ENCODE assay signal across 38 cellular contexts in the genomic region with DNA sequence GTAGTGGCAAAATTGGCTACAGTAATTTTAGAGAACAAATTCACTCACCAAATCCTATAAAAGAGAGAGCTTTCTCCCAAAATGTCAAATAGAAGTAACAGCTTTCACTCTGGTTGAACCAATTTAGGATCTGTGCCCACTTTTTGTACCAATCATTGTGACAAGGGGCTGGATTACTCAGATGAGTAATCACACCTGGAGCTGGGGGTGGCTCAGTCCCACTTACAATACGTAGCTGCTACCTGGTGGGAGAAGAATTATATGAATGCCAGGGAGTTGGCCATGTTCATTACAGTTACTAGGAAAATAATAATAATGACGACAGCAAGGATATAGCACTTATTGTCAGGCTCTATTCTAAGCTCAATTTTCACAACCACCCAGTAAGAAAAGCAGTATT. TPM values are rescaled to one million over a fixed set of nuclear protein-coding genes. Genes with fewer than 3 reads are reported as not detected.
"Had no signal": no experiment of that assay in that cellular context is flagged by ENCODE, and none has a peak within 500 bp of the region (broad histone marks: within the 10 kb centered on the region; RNA-seq: fewer than 3 reads in every experiment).

No MANE protein-coding gene starts in this region.

- DNase-seq: Karpas-422, Kasumi-1, MG63, MM.1S, MV-4-11, NCI-H1048, NCI-H1092, NCI-H1092 treated with DMSO at 0.1 percent for 48 hours, NCI-H1105, NCI-H1105 treated with DMSO at 0.1 percent for 48 hours, NCI-H1417, NCI-H1417 treated with DMSO at 0.1 percent for 48 hours, NCI-H1436, NCI-H1436 treated with DMSO at 0.1 percent for 48 hours, NCI-H146, NCI-H1694, NCI-H1694 treated with DMSO at 0.1 percent for 48 hours, NCI-H187, NCI-H187 treated with DMSO at 0.1 percent for 48 hours, NCI-H1930, NCI-H2029, NCI-H2029 treated with DMSO at 0.1 percent for 48 hours, NCI-H2081, NCI-H2081 treated with DMSO at 0.1 percent for 48 hours, NCI-H2107, NCI-H2171, NCI-H2171 treated with DMSO at 0.1 percent for 48 hours, NCI-H2227 treated with DMSO at 0.1 percent for 48 hours, NCI-H226, NCI-H345, NCI-H446, NCI-H446 treated with DMSO at 0.1 percent for 48 hours, NCI-H510A, NCI-H510A treated with DMSO at 0.1 percent for 48 hours had no signal

RNA-seq across cellular contexts. Expression of gene SLC26A3, which starts 23.4 kb away (rescaled TPM):
- total RNA-seq: LHCN-M2, M059J, MCF 10A, NCI-H460 had no signal
